Comparison of ENCODE assay signal across 15 cellular contexts in the genomic region with DNA sequence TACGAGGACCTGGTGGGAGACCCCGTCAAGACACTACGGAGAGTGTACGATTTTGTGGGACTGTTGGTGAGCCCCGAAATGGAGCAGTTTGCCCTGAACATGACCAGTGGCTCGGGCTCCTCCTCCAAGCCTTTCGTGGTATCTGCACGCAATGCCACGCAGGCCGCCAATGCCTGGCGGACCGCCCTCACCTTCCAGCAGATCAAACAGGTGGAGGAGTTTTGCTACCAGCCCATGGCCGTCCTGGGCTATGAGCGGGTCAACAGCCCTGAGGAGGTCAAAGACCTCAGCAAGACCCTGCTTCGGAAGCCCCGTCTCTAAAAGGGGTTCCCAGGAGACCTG. TPM values are rescaled to one million over a fixed set of nuclear protein-coding genes. Genes with fewer than 3 reads are reported as not detected.
DNase-seq lines count a peak whose midpoint lies in the region; ATAC-seq and TF ChIP-seq lines count a peak whose summit lies in the region.
"Had no signal": no experiment of that assay in that cellular context is flagged by ENCODE, and none has a peak within 500 bp of the region (broad histone marks: within the 10 kb centered on the region; RNA-seq: fewer than 3 reads in every experiment).

No MANE protein-coding gene starts in this region.

- H3K4me1 Mint-ChIP-seq in CD4-positive, alpha-beta T cell (ENCODE audit: low read depth) = peaks cover 64% of the 10 kb centered on the region
- peaks cover 47% of the 10 kb centered on the region for H3K4me1 Mint-ChIP-seq in brain
- peaks cover 49 to 56% of the 10 kb centered on the region in 2 donors for H3K4me1 Mint-ChIP-seq in natural killer cell treated with Interleukin-12 subunit alpha and Interleukin-12 subunit beta and Interleukin-15 and Interleukin-18, amount 100 ng/mL, for 72 hours (ENCODE audit: low read depth in 2 of 2)

- no peaks in the 10 kb centered on the region for H3K27me3 Mint-ChIP-seq in CD4-positive, alpha-beta T cell
- peaks cover 49% of the 10 kb centered on the region for H3K27me3 Mint-ChIP-seq in brain
- H3K27me3 Mint-ChIP-seq in natural killer cell treated with Interleukin-12 subunit alpha and Interleukin-12 subunit beta and Interleukin-15 and Interleukin-18, amount 100 ng/mL, for 72 hours = no peaks in the 10 kb centered on the region

- H3K4me3 ChIP-seq in HUES6 (ENCODE audit: low read depth, low read length) (peak overlapping the region; percentile 96; the same call in 1 of the 2 replicates), colonic mucosa (no peak overlapping the region)

- H3K4me1 ChIP-seq in HUES6 (ENCODE audit: control insufficient read depth, insufficient read depth, low read length) (peaks cover 21% of the 10 kb centered on the region), colonic mucosa (no peaks in the 10 kb centered on the region)

- H3K4me3 Mint-ChIP-seq in CD4-positive, alpha-beta T cell = peak overlapping the region; percentile 86
- H3K4me3 Mint-ChIP-seq in brain = peak overlapping the region; percentile 47 to 76 (median 59)
- peak overlapping the region; percentile 75 for H3K4me3 Mint-ChIP-seq in natural killer cell treated with Interleukin-12 subunit alpha and Interleukin-12 subunit beta and Interleukin-15 and Interleukin-18, amount 100 ng/mL, for 72 hours

- peaks cover 13% of the 10 kb centered on the region for H3K36me3 ChIP-seq in HUES6 (ENCODE audit: control insufficient read depth, insufficient read depth, low read length)
- no peaks in the 10 kb centered on the region for H3K36me3 ChIP-seq in colonic mucosa
- H3K36me3 ChIP-seq: gastroesophageal sphincter, thyroid gland had no signal

- peak in 2 of 10 experiments; percentile 2 to 34 for DNase-seq in CD4-positive, alpha-beta T cell
- DNase-seq in natural killer cell treated with Interleukin-12 subunit alpha and Interleukin-12 subunit beta and Interleukin-15 and Interleukin-18, amount 100 ng/mL, for 72 hours (ENCODE audit: low spot score) = no peak
- DNase-seq in colonic mucosa (no peak), AG08396 (ENCODE audit: low spot score) (no peak)
- DNase-seq: activated CD4-positive, alpha-beta T cell treated with anti-CD3 and anti-CD28 coated beads, Interleukin-2, amount 50 U/mL, for 4 hours; DMS79; NCI-H82; stimulated activated CD4-positive, alpha-beta T cell treated with anti-CD3 and anti-CD28 coated beads, Interleukin-15, amount 100 ng/mL, for 24 hours had no signal

- POLR2A ChIA-PET in CD4-positive, alpha-beta T cell (lab: Charles Lee) = interaction anchor here (1.5 kb wide), 1 partner anchor 49 kb away, joined by 8 read pairs; no protein-coding TSS in a partner anchor

- peak overlapping the region; percentile 66 for H3K27ac Mint-ChIP-seq in CD4-positive, alpha-beta T cell
- no peak overlapping the region for H3K27ac Mint-ChIP-seq in brain
- H3K27ac Mint-ChIP-seq in natural killer cell treated with Interleukin-12 subunit alpha and Interleukin-12 subunit beta and Interleukin-15 and Interleukin-18, amount 100 ng/mL, for 72 hours = peak overlapping the region; percentile 54 to 86
- H3K27ac Mint-ChIP-seq: mesothelial cell of epicardium had no signal

- no peak for ATAC-seq in CD4-positive, alpha-beta T cell (ENCODE audit: poor library complexity)
- ATAC-seq in natural killer cell treated with Interleukin-12 subunit alpha and Interleukin-12 subunit beta and Interleukin-15 and Interleukin-18, amount 100 ng/mL, for 72 hours = no peak
- ATAC-seq in HG02885 (IDR thresholded peaks at IDR 0.05; ENCODE audit: poor library complexity, unreplicated experiment) (no peak), GM21786 (IDR thresholded peaks at IDR 0.05; ENCODE audit: unreplicated experiment) (no peak)

- H3K9ac ChIP-seq in HUES6 (ENCODE audit: low read length) (no peak overlapping the region), colonic mucosa (ENCODE audit: low read depth in 2 of 2, low read length in 2 of 2) (no peak overlapping the region)

- intact Hi-C loops in CD4-positive, alpha-beta T cell (cut with DNase I, micrococcal nuclease) = loop anchor here in 1 of 2 experiments (5.0 to 10.0 kb wide), 4 partner anchors 183 to 643 kb away; no protein-coding TSS in a partner anchor
- intact Hi-C loops in colonic mucosa (cut with DNase I) = no loop called here

- H3K9me3 ChIP-seq in CD4-positive, alpha-beta T cell (ENCODE audit: control insufficient read depth, low read length) = no peaks in the 10 kb centered on the region
- H3K9me3 ChIP-seq in HUES6 (ENCODE audit: control insufficient read depth, insufficient read depth, low read depth, low read length) (no peaks in the 10 kb centered on the region), colonic mucosa (no peaks in the 10 kb centered on the region)
- H3K9me3 ChIP-seq: gastroesophageal sphincter, thyroid gland had no signal

- CTCF ChIA-PET in CD4-positive, alpha-beta T cell (lab: Charles Lee) = interaction anchor here (0.6 to 1.3 kb wide), 2 partner anchors 552 to 649 kb away, joined by 3 to 4 read pairs; no protein-coding TSS in a partner anchor

- no peaks in the 10 kb centered on the region for H3K27me3 ChIP-seq in CD4-positive, alpha-beta T cell (ENCODE audit: control insufficient read depth, insufficient read depth, low read length)
- H3K27me3 ChIP-seq in HUES6 (ENCODE audit: control insufficient read depth, insufficient read depth, low read length) (peaks cover 18% of the 10 kb centered on the region), colonic mucosa (peaks cover 20% of the 10 kb centered on the region)
- H3K27me3 ChIP-seq: thyroid gland had no signal

- no peaks in the 10 kb centered on the region for H3K9me3 Mint-ChIP-seq in CD4-positive, alpha-beta T cell
- peaks cover 0 to 3% (median 0%) of the 10 kb centered on the region in 5 experiments for H3K9me3 Mint-ChIP-seq in brain
- no peaks in the 10 kb centered on the region for H3K9me3 Mint-ChIP-seq in natural killer cell treated with Interleukin-12 subunit alpha and Interleukin-12 subunit beta and Interleukin-15 and Interleukin-18, amount 100 ng/mL, for 72 hours
- H3K9me3 Mint-ChIP-seq: mesothelial cell of epicardium had no signal

- no peak for TF ChIP-seq CTCF in CD4-positive, alpha-beta T cell (IDR thresholded peaks at IDR 0.05)
- TF ChIP-seq CTCF in brain (conservative IDR thresholded peaks at IDR 0.05) (no peak), colonic mucosa (IDR thresholded peaks at IDR 0.05) (no peak)

- peak overlapping the region; percentile 17 for H3K27ac ChIP-seq in CD4-positive, alpha-beta T cell (ENCODE audit: low read depth, low read length)
- H3K27ac ChIP-seq in HUES6 (ENCODE audit: low read depth, low read length) (no peak overlapping the region), colonic mucosa (no peak overlapping the region)
- H3K27ac ChIP-seq: gastroesophageal sphincter, thyroid gland had no signal

- peaks cover 11% of the 10 kb centered on the region for H3K36me3 Mint-ChIP-seq in CD4-positive, alpha-beta T cell (ENCODE audit: low read depth)
- no peaks in the 10 kb centered on the region for H3K36me3 Mint-ChIP-seq in brain
- H3K36me3 Mint-ChIP-seq in natural killer cell treated with Interleukin-12 subunit alpha and Interleukin-12 subunit beta and Interleukin-15 and Interleukin-18, amount 100 ng/mL, for 72 hours = peaks cover 14% of the 10 kb centered on the region
- H3K36me3 Mint-ChIP-seq: mesothelial cell of epicardium had no signal

RNA-seq across cellular contexts. Expression of gene CHST2, which starts 2.5 kb away (rescaled TPM):
- total RNA-seq in CD4-positive, alpha-beta T cell = 1 to 10 TPM; 2.0 TPM
- 5.2 TPM for polyA plus RNA-seq in brain (ENCODE audit: insufficient read depth, low read depth, low replicate concordance)
- 10 to 100 TPM; 16.3 to 26.9 TPM for total RNA-seq in natural killer cell treated with Interleukin-12 subunit alpha and Interleukin-12 subunit beta and Interleukin-15 and Interleukin-18, amount 100 ng/mL, for 72 hours
- 1 to 10 TPM; 1.8 to 2.5 TPM for total RNA-seq in colonic mucosa

Comparison
In these comparisons a context has a peak if more than half of its experiments do, and no peak if none do; other contexts are left out.
1. H3K27ac Mint-ChIP-seq: peak in CD4-positive, alpha-beta T cell (single experiment) and natural killer cell treated with Interleukin-12 subunit alpha and Interleukin-12 subunit beta and Interleukin-15 and Interleukin-18, amount 100 ng/mL, for 72 hours (2 of 2); none in brain (0 of 5).
2. RNA of gene CHST2, which starts 2.5 kb away (total RNA-seq): 16.3 to 26.9 TPM in natural killer cell treated with Interleukin-12 subunit alpha and Interleukin-12 subunit beta and Interleukin-15 and Interleukin-18, amount 100 ng/mL, for 72 hours; 1.8 to 2.5 TPM in colonic mucosa and 2.0 TPM in CD4-positive, alpha-beta T cell; every median in the first group is over 4 times any median in the second.
3. Peak in every context shown above with its lines, with median percentiles within 50 percentile points of each other: H3K4me3 Mint-ChIP-seq.